9 cellular contexts compared by ENCODE assay signal in the genomic region with DNA sequence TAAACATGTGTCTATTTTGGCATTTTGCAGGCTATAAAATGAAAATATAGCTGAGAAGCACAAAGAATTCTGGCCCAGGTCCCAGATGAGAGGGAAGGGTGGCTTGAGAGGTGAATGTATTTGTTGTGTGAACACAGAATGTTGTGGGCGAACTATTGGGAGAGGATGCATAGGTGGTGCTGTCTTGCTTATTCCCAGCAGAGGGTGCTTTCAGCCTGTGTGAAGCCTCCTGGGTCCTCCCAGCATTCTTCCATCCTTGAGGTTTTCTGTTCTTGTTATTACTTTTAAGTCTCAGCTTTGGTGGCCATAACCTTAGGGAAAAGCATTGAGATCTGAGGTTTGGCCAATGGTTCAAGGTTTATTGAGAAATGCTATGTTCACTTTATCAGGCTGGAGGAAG.
A peak's percentile ranks its signal among the peaks of the same experiment; 100 is the strongest.
DNase-seq lines count a peak whose midpoint lies in the region; ATAC-seq lines count a peak whose summit lies in the region.
"Had no signal": no experiment of that assay in that cellular context is flagged by ENCODE, and none has a peak within 500 bp of the region (broad histone marks: within the 10 kb centered on the region; RNA-seq: fewer than 3 reads in every experiment).

No MANE protein-coding gene starts in this region.

- ATAC-seq in HG03196 (IDR thresholded peaks at IDR 0.05; ENCODE audit: unreplicated experiment) (peak; percentile 51), HG02981 (IDR thresholded peaks at IDR 0.05; ENCODE audit: unreplicated experiment) (no peak), GM21447 (IDR thresholded peaks at IDR 0.05; ENCODE audit: unreplicated experiment) (no peak)
- no peak for ATAC-seq in activated T-cell treated with anti-CD3 and anti-CD28 coated beads, Interleukin-2, amount 50 U/mL, for 4 hours

- peaks cover 0 to 3% of the 10 kb centered on the region in 2 experiments for H3K27me3 ChIP-seq in mesenchymal stem cell (ENCODE audit: control insufficient read depth in 1 of 2, insufficient read depth in 1 of 2, low read length in 2 of 2)

- H3K79me1 ChIP-seq in mesenchymal stem cell (replicated peaks; ENCODE audit: low read length, poor library complexity, severe bottlenecking) = no peaks in the 10 kb centered on the region

- H2BK120ac ChIP-seq in mesenchymal stem cell (ENCODE audit: low read depth, low read length) = no peak overlapping the region

- no peak overlapping the region for H4K8ac ChIP-seq in mesenchymal stem cell (ENCODE audit: low read length)

- no peak overlapping the region for H4K91ac ChIP-seq in mesenchymal stem cell (ENCODE audit: low read length)

- no peak overlapping the region for H2AFZ ChIP-seq in mesenchymal stem cell (ENCODE audit: low read depth, low read length)

- H3K4me2 ChIP-seq in mesenchymal stem cell (ENCODE audit: low read length, poor library complexity, severe bottlenecking) = no peak overlapping the region

- no peak overlapping the region for H3K27ac ChIP-seq in mesenchymal stem cell (ENCODE audit: low read length, poor library complexity, severe bottlenecking)

- H3K23ac ChIP-seq in mesenchymal stem cell (ENCODE audit: low read length in 2 of 2) = no peak overlapping the region

- no peak overlapping the region for H3K4ac ChIP-seq in mesenchymal stem cell (ENCODE audit: low read depth in 1 of 2, low read length in 2 of 2)

- H3K27me3 Mint-ChIP-seq in activated T-cell treated with anti-CD3 and anti-CD28 coated beads, Interleukin-2, amount 50 U/mL, for 4 hours (ENCODE audit: low read depth) = no peaks in the 10 kb centered on the region

- H3K4me3 ChIP-seq in mesenchymal stem cell (ENCODE audit: insufficient read depth in 1 of 2, low read depth in 1 of 2, low read length in 2 of 2) = no peak overlapping the region

- no peak overlapping the region for H3K14ac ChIP-seq in mesenchymal stem cell (ENCODE audit: low read length in 2 of 2)

- H3K9me3 Mint-ChIP-seq in activated T-cell treated with anti-CD3 and anti-CD28 coated beads, Interleukin-2, amount 50 U/mL, for 4 hours = no peaks in the 10 kb centered on the region

- no peak overlapping the region for H2AK5ac ChIP-seq in mesenchymal stem cell (ENCODE audit: low read length, severe bottlenecking)

- no peaks in the 10 kb centered on the region for H3K36me3 Mint-ChIP-seq in activated T-cell treated with anti-CD3 and anti-CD28 coated beads, Interleukin-2, amount 50 U/mL, for 4 hours (ENCODE audit: insufficient read depth)

- DNase-seq in DMS79 treated with DMSO at 0.1 percent for 48 hours (lab: John Stamatoyannopoulos, UW) (peak; percentile 51), astrocyte of the hippocampus (ENCODE audit: low read depth, low spot score) (peak; percentile 51), mesenchymal stem cell (peak; percentile 59), HuH-7.5 (ENCODE audit: low spot score) (no peak)
- no peak for DNase-seq in activated T-cell treated with anti-CD3 and anti-CD28 coated beads, Interleukin-2, amount 50 U/mL, for 4 hours
- DNase-seq: NCI-H2081 had no signal

- H2BK15ac ChIP-seq in mesenchymal stem cell (ENCODE audit: low read depth, poor library complexity, severe bottlenecking) = no peak overlapping the region

- H3K4me1 Mint-ChIP-seq in activated T-cell treated with anti-CD3 and anti-CD28 coated beads, Interleukin-2, amount 50 U/mL, for 4 hours (ENCODE audit: low read depth) = no peaks in the 10 kb centered on the region

- H3K9me3 ChIP-seq in mesenchymal stem cell (ENCODE audit: control insufficient read depth, low read length) = no peaks in the 10 kb centered on the region

- WGBS in mesenchymal stem cell = 75% methylated on average over 1 of the region's 1 CpG

- no peaks in the 10 kb centered on the region for H3K4me1 ChIP-seq in mesenchymal stem cell (ENCODE audit: control insufficient read depth, insufficient read depth, low read depth, low read length)

- H3K18ac ChIP-seq in mesenchymal stem cell (ENCODE audit: low read depth in 1 of 2, low read length in 2 of 2) = no peak overlapping the region

- no peak overlapping the region for H3K4me3 Mint-ChIP-seq in activated T-cell treated with anti-CD3 and anti-CD28 coated beads, Interleukin-2, amount 50 U/mL, for 4 hours

- H3K9ac ChIP-seq in mesenchymal stem cell (ENCODE audit: low read length) = no peak overlapping the region

- H3K36me3 ChIP-seq in mesenchymal stem cell (ENCODE audit: control insufficient read depth in 1 of 2, insufficient read depth in 2 of 2, low read depth in 1 of 2, low read length in 2 of 2) = no peaks in the 10 kb centered on the region

- H2BK12ac ChIP-seq in mesenchymal stem cell (ENCODE audit: low read length in 2 of 2) = no peak overlapping the region

- H2BK5ac ChIP-seq in mesenchymal stem cell (ENCODE audit: low read depth, low read length, poor library complexity, severe bottlenecking) = no peak overlapping the region

Comparison
In these comparisons a context has a peak if more than half of its experiments do, and no peak if none do; other contexts are left out.
1. DNase-seq: peak in DMS79 treated with DMSO at 0.1 percent for 48 hours (single experiment), astrocyte of the hippocampus (single experiment) and mesenchymal stem cell (single experiment); none in HuH-7.5 (single experiment) and activated T-cell treated with anti-CD3 and anti-CD28 coated beads, Interleukin-2, amount 50 U/mL, for 4 hours (single experiment).